In genomic region chr4:131488772-131489171, GRCh38 we compare ENCODE assay signal across 16 cellular contexts.
"Had no signal": no experiment of that assay in that cellular context is flagged by ENCODE, and none has a peak within 500 bp of the region (broad histone marks: within the 10 kb centered on the region; RNA-seq: fewer than 3 reads in every experiment).

No MANE protein-coding gene starts in this region.

- H3K36me3 ChIP-seq: brain microvascular endothelial cell, thoracic aorta, upper lobe of left lung had no signal

- ATAC-seq: activated CD4-positive, alpha-beta T cell treated with anti-CD3 and anti-CD28 coated beads for 36 hours; left ventricle myocardium superior; psoas muscle; right cardiac atrium; stimulated activated memory B cell treated with anti-CD40 and anti-IgM and Interleukin-4, amounts not matched to agents 10 μg/mL and 1 μg/mL and 100 μg/mL, for 72 hours; WTC11 had no signal

- H3K27ac ChIP-seq: brain microvascular endothelial cell, coronary artery, psoas muscle, skin epidermis, thoracic aorta, upper lobe of left lung had no signal

- H3K27me3 ChIP-seq: brain microvascular endothelial cell, upper lobe of left lung had no signal

- H3K4me1 ChIP-seq: psoas muscle, upper lobe of left lung had no signal

- DNase-seq: activated CD4-positive, alpha-beta T cell treated with anti-CD3 and anti-CD28 coated beads for 36 hours; activated CD4-positive, alpha-beta T cell treated with anti-CD3 and anti-CD28 coated beads, Interleukin-2, amount 50 U/mL, for 48 hours; brain microvascular endothelial cell; central memory CD4-positive, alpha-beta T cell; erythroblast; immature natural killer cell; left ventricle myocardium superior; psoas muscle; right cardiac atrium; stimulated activated CD4-positive, alpha-beta T cell treated with anti-CD3 and anti-CD28 coated beads, Interleukin-4, amount 100 ng/mL, for 4 hours; upper lobe of left lung had no signal

- H3K9me3 ChIP-seq: psoas muscle, thoracic aorta, upper lobe of left lung had no signal

- H3K4me3 ChIP-seq: coronary artery, psoas muscle, skin epidermis, thoracic aorta, upper lobe of left lung had no signal
